In genomic region chrX:119852410-119853353, GRCh38 we compare ENCODE assay signal across 8 cellular contexts. TPM values are rescaled to one million over a fixed set of nuclear protein-coding genes. Genes with fewer than 3 reads are reported as not detected.
DNase-seq lines count a peak whose midpoint lies in the region; ATAC-seq and TF ChIP-seq lines count a peak whose summit lies in the region.

UPF3B (minus strand) TSS chrX:119852963; CDS start chrX:119852928, 35 bp downstream.

- POLR2A ChIA-PET in CD8-positive, alpha-beta T cell (lab: Charles Lee): interaction anchor here (0.6 to 1.9 kb wide), 4 partner anchors 10 to 61 kb away, joined by 3 to 19 read pairs (median 7); partner anchors contain the start of genes NDUFA1, RNF113A and RPL39

- peak; percentile 97 for ATAC-seq in CD8-positive, alpha-beta T cell
- ATAC-seq in GM19467 (IDR thresholded peaks at IDR 0.05; ENCODE audit: unreplicated experiment) (peak; percentile 90), lung (ENCODE audit: insufficient read depth, low FRiP score) (peak; percentile 95)

- H3K9me3 ChIP-seq in CD8-positive, alpha-beta T cell (ENCODE audit: low read length): no peaks in the 10 kb centered on the region
- H3K9me3 ChIP-seq in lung (ENCODE audit: control insufficient read depth in 2 of 2, insufficient read depth in 1 of 2, low read length in 1 of 2): peaks cover 0 to 4% of the 10 kb centered on the region in 2 donors

- 0 to 30% methylated on average over 37 to 53 of the region's 53 CpGs for WGBS in lung, 2 donors

- no peaks in the 10 kb centered on the region for H3K9me3 Mint-ChIP-seq in CD8-positive, alpha-beta T cell

- peaks cover 18% of the 10 kb centered on the region for H3K4me1 Mint-ChIP-seq in CD8-positive, alpha-beta T cell (ENCODE audit: low read depth)

- H3K27ac ChIP-seq in CD8-positive, alpha-beta T cell (ENCODE audit: low read depth, low read length): peak within 1 kb of the TSS; percentile 87
- H3K27ac ChIP-seq in lung (ENCODE audit: low read depth in 1 of 2, low read length in 1 of 2): peak within 1 kb of the TSS; percentile 72 to 89

- peak within 1 kb of the TSS; percentile 98 for H3K27ac Mint-ChIP-seq in CD8-positive, alpha-beta T cell

- H3K36me3 Mint-ChIP-seq in CD8-positive, alpha-beta T cell: peaks cover 29% of the 10 kb centered on the region

- H3K36me3 ChIP-seq in CD8-positive, alpha-beta T cell (ENCODE audit: insufficient read depth, low read length): no peaks in the 10 kb centered on the region
- peaks cover 0 to 2% of the 10 kb centered on the region in 2 donors for H3K36me3 ChIP-seq in lung (ENCODE audit: control insufficient read depth in 2 of 2, insufficient read depth in 2 of 2, low read length in 2 of 2)

- no peaks in the 10 kb centered on the region for H3K27me3 Mint-ChIP-seq in CD8-positive, alpha-beta T cell (ENCODE audit: low read depth)

- intact Hi-C loops in CD8-positive, alpha-beta T cell (cut with DNase I, micrococcal nuclease): loop anchor here (1.0 to 10.0 kb wide), 7 partner anchors 19 to 385 kb away; partner anchors contain the start of genes NDUFA1 (in 2 of the 2), RNF113A (in 2 of the 2), RPL39 (in 2 of the 2) and NKAP (in 1 of the 2)

- DNase-seq in CD8-positive, alpha-beta T cell: peak; percentile 82 to 97 (median 90)
- DNase-seq in HS-27A (ENCODE audit: low read depth) (peak; percentile 89), NK-92 (lab: John Stamatoyannopoulos, UW; ENCODE audit: unreplicated experiment) (peak; percentile 71), lung (ENCODE audit: low spot score) (peak; percentile 95)
- peak; percentile 91 for DNase-seq in activated CD8-positive, alpha-beta memory T cell treated with anti-CD3 and anti-CD28 coated beads for 24 hours
- DNase-seq in effector CD4-positive, alpha-beta T cell: peak; percentile 92
- DNase-seq in stimulated activated CD4-positive, alpha-beta T cell treated with anti-CD3 and anti-CD28 coated beads, TNF-alpha, amount 100 ng/mL, for 4 hours (ENCODE audit: low read depth in 3 of 3): peak; percentile 65 to 88 (median 87)

- CTCF ChIA-PET in CD8-positive, alpha-beta T cell (lab: Charles Lee): interaction anchor here (1.1 to 1.3 kb wide), 2 partner anchors 123 to 354 kb away, joined by 3 read pairs; no protein-coding TSS in a partner anchor

- peaks cover 7% of the 10 kb centered on the region for H3K4me1 ChIP-seq in CD8-positive, alpha-beta T cell (ENCODE audit: insufficient read depth, low read length)
- H3K4me1 ChIP-seq in lung (ENCODE audit: control insufficient read depth in 2 of 2, insufficient read depth in 2 of 2, low read length in 2 of 2): peaks cover 0 to 2% of the 10 kb centered on the region in 2 donors

- no peak for TF ChIP-seq CTCF in CD8-positive, alpha-beta T cell (IDR thresholded peaks at IDR 0.05)
- TF ChIP-seq CTCF in lung (IDR thresholded peaks at IDR 0.05; ENCODE audit: control extremely low read depth, extremely low read depth): no peak

- peak within 1 kb of the TSS; percentile 96 for H3K4me3 ChIP-seq in CD8-positive, alpha-beta T cell (ENCODE audit: low read depth, low read length)
- H3K4me3 ChIP-seq in lung: peak within 1 kb of the TSS; percentile 60

- H3K4me3 Mint-ChIP-seq in CD8-positive, alpha-beta T cell: peak within 1 kb of the TSS; percentile 99

- no peaks in the 10 kb centered on the region for H3K27me3 ChIP-seq in CD8-positive, alpha-beta T cell (ENCODE audit: insufficient read depth, low read length)
- H3K27me3 ChIP-seq in lung (ENCODE audit: control insufficient read depth, insufficient read depth): no peaks in the 10 kb centered on the region

RNA-seq across cellular contexts. Expression of gene UPF3B, which starts in this region (rescaled TPM):
- 1 to 10 TPM; 5.6 to 8.4 TPM for total RNA-seq in CD8-positive, alpha-beta T cell
- total RNA-seq in lung: 1 to 10 TPM; 5.5 to 8.5 TPM
- 10 to 100 TPM in 1 of 2 donors, 1 to 10 TPM in 1; 5.0 to 11.7 TPM for polyA plus RNA-seq in lung

Comparison
In these comparisons a context has a peak if more than half of its experiments do, and no peak if none do; other contexts are left out.
1. Peak in every context shown above with its lines: DNase-seq, ATAC-seq, H3K4me3 ChIP-seq and H3K27ac ChIP-seq.